Comparison of ENCODE assay signal across 37 cellular contexts in the genomic region with DNA sequence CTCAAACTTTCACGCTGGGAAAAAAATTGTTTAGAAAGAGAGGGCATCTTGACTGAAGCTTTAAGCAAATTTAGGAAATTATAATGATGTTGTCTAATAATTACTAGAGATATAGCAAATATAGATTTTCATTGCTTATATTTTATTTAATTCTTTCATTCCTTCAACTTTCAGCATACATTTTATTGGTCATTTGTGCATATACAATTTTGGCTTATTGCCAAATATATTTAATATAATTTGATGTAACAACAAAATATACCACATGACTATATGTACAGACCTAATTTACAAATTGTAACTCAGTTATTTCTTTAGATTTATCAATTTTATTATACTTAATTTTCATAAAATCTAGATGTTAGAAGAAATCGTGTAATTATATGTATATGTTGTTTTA.
"Had no signal": no experiment of that assay in that cellular context is flagged by ENCODE, and none has a peak within 500 bp of the region (broad histone marks: within the 10 kb centered on the region; RNA-seq: fewer than 3 reads in every experiment).

No MANE protein-coding gene starts in this region.

- H3K4me2 ChIP-seq: KMS-11 had no signal

- ATAC-seq: activated CD8-positive, alpha-beta memory T cell treated with anti-CD3 and anti-CD28 coated beads, Interleukin-2, amount 10 ng/mL, durations not matched to agents 7 days and 5 days; activated T-cell treated with anti-CD3 and anti-CD28 coated beads, Interleukin-2, amount 50 U/mL, for 72 hours; activated T-helper 17 cell treated with anti-CD3 and anti-CD28 coated beads, Interleukin-2, amount 50 U/mL, for 72 hours; body of pancreas; Right ventricle myocardium inferior had no signal

- H3K27me3 Mint-ChIP-seq: activated CD4-positive, alpha-beta memory T cell treated with anti-CD3 and anti-CD28 coated beads, Interleukin-2, amount 10 ng/mL, durations not matched to agents 7 days and 5 days; activated CD8-positive, alpha-beta memory T cell treated with anti-CD3 and anti-CD28 coated beads, Interleukin-2, amount 10 ng/mL, durations not matched to agents 7 days and 5 days; activated naive CD4-positive, alpha-beta T cell treated with anti-CD3 and anti-CD28 coated beads, Interleukin-2, amount 50 U/mL, for 24 hours; activated naive CD8-positive, alpha-beta T cell treated with anti-CD3 and anti-CD28 coated beads, Interleukin-2, amount 10 ng/mL, durations not matched to agents 7 days and 5 days; activated T-helper 17 cell treated with anti-CD3 and anti-CD28 coated beads, Interleukin-2, amount 50 U/mL, for 72 hours; IgD-negative memory B cell had no signal

- H3K36me3 ChIP-seq: adrenal gland, breast epithelium, Peyer's patch, WERI-Rb-1 had no signal

- H3K9ac ChIP-seq: KMS-11 had no signal

- H3K4me3 ChIP-seq: adrenal gland, body of pancreas, breast epithelium, Peyer's patch had no signal

- H3K9me3 ChIP-seq: adrenal gland, body of pancreas, breast epithelium, Peyer's patch had no signal

- H3K4me1 ChIP-seq: adrenal gland, body of pancreas, breast epithelium, Peyer's patch had no signal

- H3K27ac ChIP-seq: adrenal gland, body of pancreas, breast epithelium, KMS-11, Peyer's patch, RWPE1, WERI-Rb-1 had no signal

- H3K4me3 Mint-ChIP-seq: activated CD4-positive, alpha-beta memory T cell treated with anti-CD3 and anti-CD28 coated beads, Interleukin-2, amount 10 ng/mL, durations not matched to agents 7 days and 5 days; activated CD8-positive, alpha-beta memory T cell treated with anti-CD3 and anti-CD28 coated beads, Interleukin-2, amount 10 ng/mL, durations not matched to agents 7 days and 5 days; activated naive CD4-positive, alpha-beta T cell treated with anti-CD3 and anti-CD28 coated beads, Interleukin-2, amount 50 U/mL, for 24 hours; activated naive CD8-positive, alpha-beta T cell treated with anti-CD3 and anti-CD28 coated beads, Interleukin-2, amount 10 ng/mL, durations not matched to agents 7 days and 5 days; activated T-cell treated with anti-CD3 and anti-CD28 coated beads, Interleukin-2, amount 50 U/mL, for 72 hours; activated T-helper 17 cell treated with anti-CD3 and anti-CD28 coated beads, Interleukin-2, amount 50 U/mL, for 72 hours; IgD-negative memory B cell had no signal

- H3K27ac Mint-ChIP-seq: activated CD4-positive, alpha-beta memory T cell treated with anti-CD3 and anti-CD28 coated beads, Interleukin-2, amount 10 ng/mL, durations not matched to agents 7 days and 5 days; activated CD8-positive, alpha-beta memory T cell treated with anti-CD3 and anti-CD28 coated beads, Interleukin-2, amount 10 ng/mL, durations not matched to agents 7 days and 5 days; activated naive CD4-positive, alpha-beta T cell treated with anti-CD3 and anti-CD28 coated beads, Interleukin-2, amount 50 U/mL, for 24 hours; activated naive CD8-positive, alpha-beta T cell treated with anti-CD3 and anti-CD28 coated beads, Interleukin-2, amount 10 ng/mL, durations not matched to agents 7 days and 5 days; activated T-cell treated with anti-CD3 and anti-CD28 coated beads, Interleukin-2, amount 50 U/mL, for 72 hours; activated T-helper 17 cell treated with anti-CD3 and anti-CD28 coated beads, Interleukin-2, amount 50 U/mL, for 72 hours; IgD-negative memory B cell had no signal

- DNase-seq: activated CD4-positive, alpha-beta memory T cell treated with anti-CD3 and anti-CD28 coated beads, Interleukin-2, amount 10 ng/mL, durations not matched to agents 7 days and 5 days; activated CD4-positive, alpha-beta T cell treated with anti-CD3 and anti-CD28 coated beads for 1 hour; activated CD4-positive, alpha-beta T cell treated with anti-CD3 and anti-CD28 coated beads for 48 hours; activated CD4-positive, CD25-positive, alpha-beta regulatory T cell; activated CD8-positive, alpha-beta memory T cell treated with anti-CD3 and anti-CD28 coated beads for 24 hours; activated CD8-positive, alpha-beta memory T cell treated with anti-CD3 and anti-CD28 coated beads, Interleukin-2, amount 10 ng/mL, durations not matched to agents 7 days and 5 days; activated CD8-positive, alpha-beta memory T cell treated with anti-CD3 and anti-CD28 coated beads, Interleukin-2, amount 50 U/mL, for 48 hours; activated effector memory CD4-positive, alpha-beta T cell treated with anti-CD3 and anti-CD28 coated beads, Interleukin-2, amount 50 U/mL, for 16 hours; activated naive CD4-positive, alpha-beta T cell; activated naive CD8-positive, alpha-beta T cell treated with anti-CD3 and anti-CD28 coated beads, Interleukin-2, amount 10 ng/mL, durations not matched to agents 7 days and 5 days; activated T-cell treated with anti-CD3 and anti-CD28 coated beads, Interleukin-2, amount 50 U/mL, for 1 hour; activated T-cell treated with anti-CD3 and anti-CD28 coated beads, Interleukin-2, amount 50 U/mL, for 72 hours; adrenal gland; body of pancreas; MM.1S; MV-4-11; NCI-H1092; NCI-H1436 treated with DMSO at 0.1 percent for 48 hours; NCI-H1694 treated with DMSO at 0.1 percent for 48 hours; NCI-H2029; NCI-H345; NCI-H524 treated with DMSO at 0.1 percent for 48 hours; Peyer's patch; SIG-M5; SW 1271; T-helper 1 cell; T-helper 2 cell; T-helper 9 cell; WERI-Rb-1 had no signal

- H3K4me1 Mint-ChIP-seq: activated CD4-positive, alpha-beta memory T cell treated with anti-CD3 and anti-CD28 coated beads, Interleukin-2, amount 10 ng/mL, durations not matched to agents 7 days and 5 days; activated CD8-positive, alpha-beta memory T cell treated with anti-CD3 and anti-CD28 coated beads, Interleukin-2, amount 10 ng/mL, durations not matched to agents 7 days and 5 days; activated naive CD4-positive, alpha-beta T cell treated with anti-CD3 and anti-CD28 coated beads, Interleukin-2, amount 50 U/mL, for 24 hours; activated naive CD8-positive, alpha-beta T cell treated with anti-CD3 and anti-CD28 coated beads, Interleukin-2, amount 10 ng/mL, durations not matched to agents 7 days and 5 days; activated T-helper 17 cell treated with anti-CD3 and anti-CD28 coated beads, Interleukin-2, amount 50 U/mL, for 72 hours; IgD-negative memory B cell had no signal

- FAIRE-seq: astrocyte had no signal

- H3K36me3 Mint-ChIP-seq: activated CD8-positive, alpha-beta memory T cell treated with anti-CD3 and anti-CD28 coated beads, Interleukin-2, amount 10 ng/mL, durations not matched to agents 7 days and 5 days; activated naive CD4-positive, alpha-beta T cell treated with anti-CD3 and anti-CD28 coated beads, Interleukin-2, amount 50 U/mL, for 24 hours; activated naive CD8-positive, alpha-beta T cell treated with anti-CD3 and anti-CD28 coated beads, Interleukin-2, amount 10 ng/mL, durations not matched to agents 7 days and 5 days had no signal

- H3K27me3 ChIP-seq: adrenal gland, body of pancreas, breast epithelium, Peyer's patch had no signal
